ENCODE assay signal across 20 cellular contexts in genomic region chr2:2825062-2825461, GRCh38.
"Had no signal": no experiment of that assay in that cellular context is flagged by ENCODE, and none has a peak within 500 bp of the region (broad histone marks: within the 10 kb centered on the region; RNA-seq: fewer than 3 reads in every experiment).

No MANE protein-coding gene starts in this region.

- H3K4me3 ChIP-seq: coronary artery, gastroesophageal sphincter, upper lobe of right lung had no signal

- FAIRE-seq: astrocyte had no signal

- H3K4me3 Mint-ChIP-seq: activated naive CD8-positive, alpha-beta T cell treated with anti-CD3 and anti-CD28 coated beads for 36 hours; memory B cell; naive thymus-derived CD4-positive, alpha-beta T cell; neural crest cell; T-cell had no signal

- H3K27ac Mint-ChIP-seq: activated naive CD8-positive, alpha-beta T cell treated with anti-CD3 and anti-CD28 coated beads for 36 hours; memory B cell; naive thymus-derived CD4-positive, alpha-beta T cell; progenitor cell of endocrine pancreas; T-cell had no signal

- ATAC-seq: gastroesophageal sphincter; left cardiac atrium; naive thymus-derived CD4-positive, alpha-beta T cell; T-cell; upper lobe of right lung had no signal

- H3K27ac ChIP-seq: coronary artery, epithelial cell of prostate, gastroesophageal sphincter, upper lobe of right lung had no signal

- H3K4me1 ChIP-seq: gastroesophageal sphincter, upper lobe of right lung had no signal

- DNase-seq: activated CD4-positive, alpha-beta T cell treated with anti-CD3 and anti-CD28 coated beads for 1 hour; activated CD4-positive, alpha-beta T cell treated with anti-CD3 and anti-CD28 coated beads, Interleukin-2, amount 50 U/mL, for 4 hours; activated naive CD4-positive, alpha-beta T cell treated with Interleukin-2 at 50 U/mL for 16 hours; activated naive CD8-positive, alpha-beta T cell treated with anti-CD3 and anti-CD28 coated beads for 36 hours; activated T-cell treated with anti-CD3 and anti-CD28 coated beads, Interleukin-2, amount 50 U/mL, for 48 hours; left cardiac atrium; naive thymus-derived CD4-positive, alpha-beta T cell; retina; stimulated activated CD4-positive, alpha-beta T cell treated with anti-CD3 and anti-CD28 coated beads, Interleukin-4, amount 100 ng/mL, for 24 hours; stimulated activated naive CD4-positive, alpha-beta T cell treated with Interleukin-2 at 50 U/mL for 16 hours; T-cell; T-helper 9 cell; upper lobe of right lung had no signal

- H3K4me1 Mint-ChIP-seq: activated naive CD8-positive, alpha-beta T cell treated with anti-CD3 and anti-CD28 coated beads for 36 hours; memory B cell; naive thymus-derived CD4-positive, alpha-beta T cell; T-cell had no signal

- H3K9me3 ChIP-seq: upper lobe of right lung had no signal

- H3K36me3 Mint-ChIP-seq: activated naive CD8-positive, alpha-beta T cell treated with anti-CD3 and anti-CD28 coated beads for 36 hours; memory B cell; naive thymus-derived CD4-positive, alpha-beta T cell; T-cell had no signal

- H3K36me3 ChIP-seq: gastroesophageal sphincter, upper lobe of right lung had no signal

- H3K27me3 ChIP-seq: gastroesophageal sphincter, upper lobe of right lung had no signal
